ENCODE assay signal across 18 cellular contexts in genomic region chr14:75373133-75373532, GRCh38. TPM values are rescaled to one million over a fixed set of nuclear protein-coding genes. Genes with fewer than 3 reads are reported as not detected.
DNase-seq lines count a peak whose midpoint lies in the region; ATAC-seq and TF ChIP-seq lines count a peak whose summit lies in the region.
"Had no signal": no experiment of that assay in that cellular context is flagged by ENCODE, and none has a peak within 500 bp of the region (broad histone marks: within the 10 kb centered on the region; RNA-seq: fewer than 3 reads in every experiment).

No MANE protein-coding gene starts in this region.

- H3K4me2 ChIP-seq in OCI-LY7 (ENCODE audit: low read length) = no peak overlapping the region

- H3K36me3 ChIP-seq in RWPE2 (ENCODE audit: low read depth) (no peaks in the 10 kb centered on the region), esophagus muscularis mucosa (no peaks in the 10 kb centered on the region), vagina (no peaks in the 10 kb centered on the region), OCI-LY7 (ENCODE audit: insufficient read depth, low read length) (no peaks in the 10 kb centered on the region)

- 63% methylated on average over 3 of the region's 3 CpGs for WGBS in esophagus muscularis mucosa

- H3K4me3 ChIP-seq in RWPE2 (ENCODE audit: severe bottlenecking) = no peak overlapping the region
- H3K4me3 ChIP-seq in esophagus muscularis mucosa = no peak overlapping the region
- H3K4me3 ChIP-seq in vagina = no peak overlapping the region
- H3K4me3 ChIP-seq in OCI-LY7 (ENCODE audit: low read depth, low read length, poor library complexity, severe bottlenecking) = no peak overlapping the region
- H3K4me3 ChIP-seq: GM23248 had no signal

- TF ChIP-seq POLR2A in esophagus muscularis mucosa (IDR thresholded peaks at IDR 0.05; ENCODE audit: low read depth) = no peak
- TF ChIP-seq POLR2A in vagina (IDR thresholded peaks at IDR 0.05) = no peak

- ATAC-seq in RWPE2 (ENCODE audit: low read depth) = 0 out of 3 replicates have a peak, but pooled peaks have one; percentile 12
- no peak for ATAC-seq in HG03139 (IDR thresholded peaks at IDR 0.05; ENCODE audit: unreplicated experiment)
- ATAC-seq: HCT116 had no signal

- H3K79me2 ChIP-seq in OCI-LY7 (ENCODE audit: insufficient read depth, low read depth, low read length) = no peaks in the 10 kb centered on the region

- H3K9me2 ChIP-seq in OCI-LY7 (ENCODE audit: insufficient read depth, low read length) = no peaks in the 10 kb centered on the region

- TF ChIP-seq CTCF in RWPE2 (IDR thresholded peaks at IDR 0.05; ENCODE audit: poor library complexity, severe bottlenecking) = no peak
- no peak for TF ChIP-seq CTCF in esophagus muscularis mucosa (IDR thresholded peaks at IDR 0.05)
- no peak for TF ChIP-seq CTCF in nephron progenitor cell (IDR thresholded peaks at IDR 0.05)
- TF ChIP-seq CTCF in vagina (IDR thresholded peaks at IDR 0.05) = no peak
- no peak for TF ChIP-seq CTCF in OCI-LY7 (conservative IDR thresholded peaks at IDR 0.05; ENCODE audit: low read length)

- DNase-seq in RWPE2 (ENCODE audit: low spot score) (no peak), esophagus muscularis mucosa (ENCODE audit: extremely low spot score) (peak; percentile 47), nephron progenitor cell (no peak), vagina (ENCODE audit: extremely low spot score in 2 of 2) (peak; percentile 25 to 40), HUDEP-2 (lab: John Stamatoyannopoulos, UW; ENCODE audit: unreplicated experiment in 76 of 76) (no peak), NCI-H510A treated with DMSO at 0.1 percent for 48 hours (lab: John Stamatoyannopoulos, UW) (no peak), OCI-LY7 (ENCODE audit: low spot score) (no peak)
- DNase-seq: Calu3; CD4-positive, alpha-beta memory T cell; COR-L47; DMS53; DMS79 treated with DMSO at 0.1 percent for 48 hours; GF-D8; GM23248; H7; HFFc6 had no signal

- CTCF ChIA-PET in OCI-LY7 (lab: Charles Lee; ENCODE audit: unreplicated experiment) = no interaction called here

- intact Hi-C loops in esophagus muscularis mucosa (cut with DNase I) (no loop called here), vagina (cut with DNase I) (no loop called here), OCI-LY7 (cut with micrococcal nuclease; ENCODE audit: unreplicated experiment) (no loop called here)

- peaks cover 5% of the 10 kb centered on the region for H3K4me1 Mint-ChIP-seq in nephron progenitor cell
- H3K4me1 Mint-ChIP-seq: CD4-positive, alpha-beta memory T cell had no signal

- H3K36me3 Mint-ChIP-seq in nephron progenitor cell (ENCODE audit: low read depth) = peaks cover 4% of the 10 kb centered on the region
- H3K36me3 Mint-ChIP-seq: CD4-positive, alpha-beta memory T cell had no signal

- H3K27ac ChIP-seq in RWPE2 (ENCODE audit: poor library complexity, severe bottlenecking) (no peak overlapping the region), esophagus muscularis mucosa (replicated peaks in 1 of 4) (no peak overlapping the region), vagina (no peak overlapping the region), OCI-LY7 (ENCODE audit: low read depth, low read length, poor library complexity, severe bottlenecking) (no peak overlapping the region)
- H3K27ac ChIP-seq: GM23248 had no signal

- H3K9me3 ChIP-seq in RWPE2 (ENCODE audit: severe bottlenecking) (no peaks in the 10 kb centered on the region), esophagus muscularis mucosa (no peaks in the 10 kb centered on the region), vagina (no peaks in the 10 kb centered on the region), OCI-LY7 (ENCODE audit: low read length) (no peaks in the 10 kb centered on the region)

- H3K27me3 ChIP-seq in RWPE2 (ENCODE audit: insufficient read depth, poor library complexity, severe bottlenecking) = no peaks in the 10 kb centered on the region
- H3K27me3 ChIP-seq in esophagus muscularis mucosa = no peaks in the 10 kb centered on the region
- H3K27me3 ChIP-seq in vagina = no peaks in the 10 kb centered on the region

- no peak overlapping the region for H3K4me3 Mint-ChIP-seq in nephron progenitor cell
- H3K4me3 Mint-ChIP-seq: CD4-positive, alpha-beta memory T cell; HFFc6 had no signal

- TF ChIP-seq EP300 in esophagus muscularis mucosa (IDR thresholded peaks at IDR 0.05) = no peak

- H3K9me3 Mint-ChIP-seq in nephron progenitor cell = peaks cover 4% of the 10 kb centered on the region
- H3K9me3 Mint-ChIP-seq: HFFc6 had no signal

- no peaks in the 10 kb centered on the region for H4K20me1 ChIP-seq in OCI-LY7 (ENCODE audit: insufficient read depth, low read length)

- peak overlapping the region; percentile 27 for H3K27ac Mint-ChIP-seq in nephron progenitor cell
- H3K27ac Mint-ChIP-seq: HFFc6 had no signal

- peaks cover 12% of the 10 kb centered on the region for H3K27me3 Mint-ChIP-seq in nephron progenitor cell (ENCODE audit: low read depth, poor library complexity)

- H3K4me1 ChIP-seq in RWPE2 (ENCODE audit: insufficient read depth, poor library complexity, severe bottlenecking) (no peaks in the 10 kb centered on the region), esophagus muscularis mucosa (peaks cover 0 to 7% (median 5%) of the 10 kb centered on the region in 4 donors), vagina (no peaks in the 10 kb centered on the region), OCI-LY7 (ENCODE audit: insufficient read depth, low read length, poor library complexity, severe bottlenecking) (no peaks in the 10 kb centered on the region)

- no peak overlapping the region for H2AFZ ChIP-seq in OCI-LY7 (ENCODE audit: low read length)
- H2AFZ ChIP-seq: GM23248 had no signal

- POLR2A ChIA-PET in OCI-LY7 (lab: Charles Lee) = no interaction called here

- BruUV-seq in OCI-LY7 (replicated peaks; lab: Mats Ljungman, UMichigan) = no TSS peak

RNA-seq across cellular contexts. Expression of gene JDP2, which starts 54.7 kb away (rescaled TPM):
- 10 to 100 TPM; 50.5 to 94.5 (median 78.3) TPM for total RNA-seq in esophagus muscularis mucosa
- 66.5 TPM for total RNA-seq in vagina
- 53.7 and 62.7 TPM in 2 replicates for total RNA-seq in OCI-LY7 (2014; rRNA removed; shearing (Covaris generic))
- total RNA-seq in OCI-LY7 (2022) = 44.5 and 45.7 TPM in 2 replicates

Comparison
In these comparisons a context has a peak if more than half of its experiments do, and no peak if none do; other contexts are left out.
1. DNase-seq: peak in esophagus muscularis mucosa (single experiment) and vagina (2 of 2); none in RWPE2 (single experiment), nephron progenitor cell (single experiment), HUDEP-2 (0 of 76), NCI-H510A treated with DMSO at 0.1 percent for 48 hours (single experiment) and OCI-LY7 (single experiment).